In genomic region chrX:14029039-14029424, GRCh38 we compare ENCODE assay signal across 8 cellular contexts. TPM values are rescaled to one million over a fixed set of nuclear protein-coding genes. Genes with fewer than 3 reads are reported as not detected.
DNase-seq lines count a peak whose midpoint lies in the region; ATAC-seq, FAIRE-seq and TF ChIP-seq lines count a peak whose summit lies in the region.

No MANE protein-coding gene starts in this region.

- no peaks in the 10 kb centered on the region for H3K79me1 ChIP-seq in H1 (ENCODE audit: low read depth, low read length)

- H4K20me1 ChIP-seq in OCI-LY3 (ENCODE audit: insufficient read depth, low read length) (no peaks in the 10 kb centered on the region; the same call in 1 of the 2 replicates), H1 (replicated peaks in 1 of 2; ENCODE audit: control insufficient read depth in 1 of 2, insufficient read depth in 2 of 2, low read length in 2 of 2) (no peaks in the 10 kb centered on the region)

- H3K9me3 ChIP-seq in OCI-LY3 (ENCODE audit: insufficient read depth, low read length) (no peaks in the 10 kb centered on the region), H1 (ENCODE audit: insufficient read depth in 2 of 2, low read depth in 1 of 2, low read length in 1 of 2) (no peaks in the 10 kb centered on the region), neuron (ENCODE audit: low read length) (no peaks in the 10 kb centered on the region)

- no peak overlapping the region for H2AK5ac ChIP-seq in H1 (ENCODE audit: low read depth, low read length)

- peak overlapping the region; percentile 39 for H3K56ac ChIP-seq in H1 (replicated peaks; ENCODE audit: insufficient read length, low read depth, low read length)

- WGBS in H1 (ENCODE audit: extremely low coverage in 1 of 2, insufficient coverage in 1 of 2, insufficient read length in 1 of 2, insufficient replicate concordance in 2 of 2, low coverage in 1 of 2, low lambda C conversion rate in 2 of 2, missing lambda C conversion rate in 1 of 2), 2 experiments = 13% methylated on average over 4 of the region's 7 CpGs; no CpG with 5 or more reads in 1 of the 2 experiments

- no peak overlapping the region; the same call in 1 of the 2 replicates for H3K18ac ChIP-seq in H1 (ENCODE audit: extremely low read depth, low read length)

- no peak for TF ChIP-seq EP300 in H1 (IDR thresholded peaks at IDR 0.05; ENCODE audit: borderline replicate concordance in 1 of 2, low read depth in 2 of 2, low read length in 2 of 2)

- no peak for TF ChIP-seq RAD21 in H1 (IDR thresholded peaks at IDR 0.05 in 1 of 2, conservative IDR thresholded peaks at IDR 0.05 in 1 of 2; ENCODE audit: low read depth in 2 of 2, low read length in 2 of 2)

- peaks cover 50% of the 10 kb centered on the region for H3K4me1 ChIP-seq in OCI-LY3 (ENCODE audit: low read length)
- H3K4me1 ChIP-seq in H1 (replicated peaks in 1 of 4; ENCODE audit: control insufficient read depth in 3 of 4, insufficient read depth in 4 of 4, low read length in 3 of 4) = peaks cover 0 to 8% (median 6%) of the 10 kb centered on the region in 4 experiments; a peak in 4 of 7 replicates
- H3K4me1 ChIP-seq in neuron (ENCODE audit: insufficient read depth, low read length) = peaks cover 24% of the 10 kb centered on the region

- H3K23ac ChIP-seq in H1 (ENCODE audit: insufficient read length) = no peak overlapping the region

- no peak for FAIRE-seq in H1 (lab: Jason Lieb, UNC)

- no peaks in the 10 kb centered on the region; the same call in 1 of the 2 replicates for H3K23me2 ChIP-seq in H1 (ENCODE audit: low read depth, low read length)

- H3K36me3 ChIP-seq in OCI-LY3 (replicated peaks; ENCODE audit: low read depth, low read length) (peaks cover 15% of the 10 kb centered on the region), H1 (ENCODE audit: control insufficient read depth in 2 of 4, insufficient read depth in 4 of 4, low read length in 3 of 4) (peaks cover 0 to 3% (median 0%) of the 10 kb centered on the region in 4 experiments; a peak in 1 of 8 replicates), neuron (ENCODE audit: insufficient read depth, low read length) (no peaks in the 10 kb centered on the region)

- ATAC-seq in GM18867 (IDR thresholded peaks at IDR 0.05; ENCODE audit: unreplicated experiment) = no peak
- ATAC-seq in HG02571 (IDR thresholded peaks at IDR 0.05; ENCODE audit: unreplicated experiment) = no peak

- TF ChIP-seq CTCF in OCI-LY3 (IDR thresholded peaks at IDR 0.05; ENCODE audit: low read depth, low read length) (no peak), H1 (IDR thresholded peaks at IDR 0.05; ENCODE audit: control extremely low read depth in 1 of 3, insufficient read depth in 1 of 3, low read depth in 1 of 3, low read length in 3 of 3) (no peak)

- DNase-seq in H1 (ENCODE audit: low read depth in 1 of 2, low spot score in 2 of 2) = no peak
- no peak for DNase-seq in iPS-NIHi11 (ENCODE audit: low spot score)
- DNase-seq in activated CD4-positive, CD25-positive, alpha-beta regulatory T cell treated with anti-CD3 and anti-CD28 coated beads, Interleukin-2, amount 50 U/mL, for 72 hours = no peak

- no peak overlapping the region for H2BK5ac ChIP-seq in H1 (ENCODE audit: low read depth, low read length)

- no peak overlapping the region for H3K4ac ChIP-seq in H1 (replicated peaks; ENCODE audit: insufficient read length, low read depth, low read length)

- H3K4me3 ChIP-seq in GM08714 (ENCODE audit: low read length) = peak overlapping the region; percentile 69
- peak overlapping the region; percentile 93 for H3K4me3 ChIP-seq in OCI-LY3 (ENCODE audit: low read length)
- H3K4me3 ChIP-seq in H1 (ENCODE audit: extremely low read depth in 1 of 4, insufficient read depth in 2 of 4, low read depth in 3 of 4, low read length in 4 of 4) = peak overlapping the region; percentile 57 to 70 (median 66)
- peak overlapping the region; percentile 57 for H3K4me3 ChIP-seq in neuron (ENCODE audit: low read length)

- H2BK120ac ChIP-seq in H1 (replicated peaks; ENCODE audit: low read depth, low read length) = no peak overlapping the region

- POLR2A ChIA-PET in H1 (lab: Charles Lee; ENCODE audit: partially characterized antibody) = interaction anchor here (1.1 to 2.9 kb wide), 9 partner anchors 9 to 336 kb away, joined by 3 to 18 read pairs (median 5); partner anchors contain the start of genes OFD1 and TRAPPC2

- H3K4me2 ChIP-seq in OCI-LY3 (ENCODE audit: low read length) = peak overlapping the region; percentile 86
- peak overlapping the region; percentile 68 to 80 for H3K4me2 ChIP-seq in H1 (ENCODE audit: insufficient read depth in 1 of 2, low read depth in 2 of 2, low read length in 2 of 2)

- no peak overlapping the region for H4K8ac ChIP-seq in H1 (ENCODE audit: extremely low read depth, insufficient read depth, low read length)

- no peak overlapping the region for H3K14ac ChIP-seq in H1 (ENCODE audit: insufficient read length)

- H2AFZ ChIP-seq in OCI-LY3 (ENCODE audit: low read depth, low read length) (no peak overlapping the region), H1 (ENCODE audit: low read length) (no peak overlapping the region), neuron (ENCODE audit: low read depth, low read length) (no peak overlapping the region)

- peaks cover 49% of the 10 kb centered on the region for H3K79me2 ChIP-seq in OCI-LY3 (ENCODE audit: low read length)
- peaks cover 0 to 16% of the 10 kb centered on the region in 2 experiments; a peak in 2 of 4 replicates for H3K79me2 ChIP-seq in H1 (ENCODE audit: control insufficient read depth in 1 of 2, insufficient read depth in 2 of 2, low read length in 2 of 2)

- H4K91ac ChIP-seq in H1 (replicated peaks; ENCODE audit: insufficient read length, low read length) = peak overlapping the region; percentile 64

- peak overlapping the region; percentile 95 for H3K9ac ChIP-seq in OCI-LY3 (ENCODE audit: low read length)
- peak overlapping the region; percentile 36 to 68 (median 52); a peak in 6 of 7 replicates for H3K9ac ChIP-seq in H1 (replicated peaks in 1 of 4; ENCODE audit: extremely low read depth in 1 of 4, low read depth in 3 of 4, low read length in 3 of 4)

- no peak for TF ChIP-seq POLR2A in H1 (IDR thresholded peaks at IDR 0.05; ENCODE audit: control extremely low read depth in 1 of 2, low read depth in 2 of 2, low read length in 2 of 2)

- CTCF ChIA-PET in H1 (lab: Charles Lee; ENCODE audit: partially characterized antibody) = interaction anchor here (1.0 to 1.6 kb wide), 5 partner anchors 105 to 229 kb away, joined by 3 to 5 read pairs (median 4); no protein-coding TSS in a partner anchor

- H2BK20ac ChIP-seq in H1 (ENCODE audit: low read length) = no peak overlapping the region

- no peaks in the 10 kb centered on the region for H3K27me3 ChIP-seq in OCI-LY3 (ENCODE audit: low read depth, low read length)
- no peaks in the 10 kb centered on the region for H3K27me3 ChIP-seq in H1 (replicated peaks in 1 of 4; ENCODE audit: control insufficient read depth in 3 of 4, extremely low read depth in 1 of 4, insufficient read depth in 3 of 4, low read length in 3 of 4)
- no peaks in the 10 kb centered on the region for H3K27me3 ChIP-seq in neuron (ENCODE audit: insufficient read depth, low read length)

- H3K27ac ChIP-seq in OCI-LY3 (ENCODE audit: low read length) (peak overlapping the region; percentile 96), H1 (ENCODE audit: low read depth, low read length) (peak overlapping the region; percentile 83; the same call in 1 of the 2 replicates)

- H4K5ac ChIP-seq in H1 (ENCODE audit: insufficient read length, low read depth, low read length) = no peak overlapping the region

- H2BK15ac ChIP-seq in H1 (ENCODE audit: low read length) = no peak overlapping the region

- H2BK12ac ChIP-seq in H1 (ENCODE audit: low read depth, low read length) = no peak overlapping the region

TF ChIP-seq in H1, 55 proteins besides CTCF, POLR2A, EP300 and RAD21:
- TF ChIP-seq SIX5 (IDR thresholded peaks at IDR 0.05; ENCODE audit: low read depth, low read length) (no peak), TEAD4 (IDR thresholded peaks at IDR 0.05; ENCODE audit: low read depth, low read length) (no peak), CHD2 (IDR thresholded peaks at IDR 0.05; ENCODE audit: low read length) (no peak), SP1 (IDR thresholded peaks at IDR 0.05; ENCODE audit: low read depth, low read length) (no peak), GABPA (IDR thresholded peaks at IDR 0.05; ENCODE audit: borderline replicate concordance, insufficient read depth, low read length) (no peak), ASH2L (IDR thresholded peaks at IDR 0.05; ENCODE audit: low read length) (no peak), RFX5 (IDR thresholded peaks at IDR 0.05; ENCODE audit: borderline replicate concordance, low read depth, low read length) (no peak), USF2 (IDR thresholded peaks at IDR 0.05; ENCODE audit: low read length) (no peak), SIN3A (conservative IDR thresholded peaks at IDR 0.05 in 1 of 2, IDR thresholded peaks at IDR 0.05 in 1 of 2; ENCODE audit: low read depth in 1 of 2, low read length in 2 of 2) (no peak), KDM1A (IDR thresholded peaks at IDR 0.05; ENCODE audit: borderline replicate concordance, low read length) (no peak), BRCA1 (IDR thresholded peaks at IDR 0.05; ENCODE audit: low read depth, low read length) (no peak), CEBPB (IDR thresholded peaks at IDR 0.05; ENCODE audit: low read depth, low read length) (no peak), HDAC6 (IDR thresholded peaks at IDR 0.05; ENCODE audit: low read depth, low read length) (no peak), TAF1 (IDR thresholded peaks at IDR 0.05; ENCODE audit: low read depth, low read length) (no peak)
- TF ChIP-seq, protein P1, sequence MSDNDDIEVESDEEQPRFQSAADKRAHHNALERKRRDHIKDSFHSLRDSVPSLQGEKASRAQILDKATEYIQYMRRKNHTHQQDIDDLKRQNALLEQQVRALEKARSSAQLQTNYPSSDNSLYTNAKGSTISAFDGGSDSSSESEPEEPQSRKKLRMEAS (IDR thresholded peaks at IDR 0.05) = no peak

RNA-seq across cellular contexts. Expression of gene GEMIN8, which starts 0.7 kb away (rescaled TPM):
- 18.2 and 19.9 TPM in 2 replicates for total RNA-seq in H1 (2021; fragmentation: NEBNext Ultra II Directional; extraction: Animal tissue kit (Norgen Biotek cat#: 25700))
- polyA plus RNA-seq in H1 (2011; rRNA removed) = 28.9 and 31.4 TPM in 2 replicates
- polyA plus RNA-seq in H1 (2011; cell fraction: cytosol; rRNA removed) = 39.5 TPM
- polyA plus RNA-seq in H1 (2011; cell fraction: nucleus; rRNA removed) = 32.5 TPM
- polyA plus RNA-seq in H1 (2012, experiment 1 of 2) = 20.8 to 24.7 TPM (median 24.0 TPM) in 4 replicates
- 19.9 TPM for polyA plus RNA-seq in H1 (2012, experiment 2 of 2)
- 14.2 TPM for polyA plus RNA-seq in H1 (2013, experiment 1 of 2)
- 13.2 TPM for polyA plus RNA-seq in H1 (2013, experiment 2 of 2)
- polyA minus RNA-seq in H1 (2011; rRNA and poly(A)+ RNA removed) = 44.5 and 44.7 TPM in 2 replicates
- 13.7 TPM for polyA minus RNA-seq in H1 (2011; cell fraction: cytosol; rRNA and poly(A)+ RNA removed)
- polyA minus RNA-seq in H1 (2011; cell fraction: nucleus; rRNA and poly(A)+ RNA removed) = 22.4 TPM
